ENCODE assay signal across 16 cellular contexts in genomic region chr10:77845455-77845850, GRCh38.
DNase-seq lines count a peak whose midpoint lies in the region; ATAC-seq and TF ChIP-seq lines count a peak whose summit lies in the region.
"Had no signal": no experiment of that assay in that cellular context is flagged by ENCODE, and none has a peak within 500 bp of the region (broad histone marks: within the 10 kb centered on the region; RNA-seq: fewer than 3 reads in every experiment).

No MANE protein-coding gene starts in this region.

- H3K27ac ChIP-seq in SJSA1 = peak overlapping the region; percentile 90
- peak overlapping the region; percentile 39 for H3K27ac ChIP-seq in foreskin keratinocyte
- H3K27ac ChIP-seq in rectal smooth muscle tissue (ENCODE audit: low read depth, low read length) = peak overlapping the region; percentile 69

- ATAC-seq in foreskin keratinocyte (no peak), HG02678 (IDR thresholded peaks at IDR 0.05; ENCODE audit: unreplicated experiment) (no peak)
- ATAC-seq: right cardiac atrium; stimulated activated naive CD8-positive, alpha-beta T cell treated with anti-CD3 and anti-CD28 coated beads, Interleukin-15, Interleukin-2, amounts not matched to agents 100 U/mL and 50 U/mL, for 24 hours had no signal

- peaks cover 52% of the 10 kb centered on the region for H3K4me1 Mint-ChIP-seq in Calu3 (ENCODE audit: low read depth, unreplicated experiment)

- BruUV-seq in Calu3 (replicated peaks; lab: Mats Ljungman, UMichigan) = no TSS peak

- H3K27ac Mint-ChIP-seq in Calu3 (ENCODE audit: unreplicated experiment) = peak overlapping the region; percentile 55

- peaks cover 51% of the 10 kb centered on the region for H3K36me3 ChIP-seq in SJSA1
- H3K36me3 ChIP-seq in rectal smooth muscle tissue (ENCODE audit: control insufficient read depth, insufficient read depth, low read length) = peaks cover 16% of the 10 kb centered on the region

- peaks cover 31% of the 10 kb centered on the region for H3K4me1 ChIP-seq in SJSA1 (replicated peaks)
- peaks cover 21% of the 10 kb centered on the region for H3K4me1 ChIP-seq in foreskin keratinocyte
- peaks cover 28% of the 10 kb centered on the region for H3K4me1 ChIP-seq in rectal smooth muscle tissue (ENCODE audit: control insufficient read depth, insufficient read depth, low read length)

- intact Hi-C loops in Calu3 (cut with micrococcal nuclease; ENCODE audit: unreplicated experiment) = loop anchor here (5.0 to 10.0 kb wide), 4 partner anchors 42 to 159 kb away; no protein-coding TSS in a partner anchor

- H3K36me3 Mint-ChIP-seq in Calu3 (ENCODE audit: insufficient read depth, unreplicated experiment) = peaks cover 9% of the 10 kb centered on the region

- peak overlapping the region; percentile 3 for H3K4me3 Mint-ChIP-seq in Calu3 (ENCODE audit: low read depth, unreplicated experiment)

- H3K27me3 ChIP-seq in SJSA1 (replicated peaks) (no peaks in the 10 kb centered on the region), foreskin keratinocyte (no peaks in the 10 kb centered on the region), rectal smooth muscle tissue (ENCODE audit: control insufficient read depth, insufficient read depth, low read length) (no peaks in the 10 kb centered on the region)

- no peaks in the 10 kb centered on the region for H3K9me3 ChIP-seq in SJSA1 (replicated peaks)

- no peak overlapping the region for H3K9ac ChIP-seq in rectal smooth muscle tissue (ENCODE audit: low read length)

- CTCF ChIA-PET in Calu3 (lab: Charles Lee) = interaction anchor here (0.7 to 1.1 kb wide), 7 partner anchors 13 to 645 kb away, joined by 3 to 7 read pairs (median 4); no protein-coding TSS in a partner anchor

- H3K27me3 Mint-ChIP-seq in Calu3 (ENCODE audit: unreplicated experiment) = no peaks in the 10 kb centered on the region

- no peaks in the 10 kb centered on the region for H3K9me3 Mint-ChIP-seq in Calu3 (ENCODE audit: low read depth, unreplicated experiment)

- H3K4me3 ChIP-seq in SJSA1 (no peak overlapping the region), rectal smooth muscle tissue (ENCODE audit: low read length) (no peak overlapping the region)

- no peak for DNase-seq in Calu3
- DNase-seq in SJSA1 (ENCODE audit: low read depth in 1 of 2, low spot score in 2 of 2) = no peak
- DNase-seq in foreskin keratinocyte = no peak
- DNase-seq in effector CD4-positive, alpha-beta T cell = no peak
- no peak for DNase-seq in MV-4-11 (lab: John Stamatoyannopoulos, UW)
- no peak for DNase-seq in RKO (ENCODE audit: low spot score)
- DNase-seq: activated CD8-positive, alpha-beta memory T cell treated with anti-CD3 and anti-CD28 coated beads, Interleukin-2, amount 50 U/mL, for 4 hours; activated naive CD4-positive, alpha-beta T cell treated with anti-CD3 and anti-CD28 coated beads, Interleukin-2, amount 50 U/mL, for 16 hours; DMS153; NCI-H1694; NCI-H510A treated with DMSO at 0.1 percent for 48 hours; OCI-M1; stimulated activated naive CD8-positive, alpha-beta T cell treated with anti-CD3 and anti-CD28 coated beads, Interleukin-15, Interleukin-2, amounts not matched to agents 100 U/mL and 50 U/mL, for 24 hours had no signal

- TF ChIP-seq CTCF in Calu3 (IDR thresholded peaks at IDR 0.05; ENCODE audit: unreplicated experiment) (no peak), foreskin keratinocyte (conservative IDR thresholded peaks at IDR 0.05) (no peak)

Comparison
In these comparisons a context has a peak if more than half of its experiments do, and no peak if none do; other contexts are left out.
1. H3K27ac ChIP-seq: peak in every context shown above with its lines; median percentile 90 in SJSA1; 69 in rectal smooth muscle tissue; 39 in foreskin keratinocyte.